Comparison of ENCODE assay signal across 8 cellular contexts in genomic region chr17:7651097-7651958, GRCh38. TPM values are rescaled to one million over a fixed set of nuclear protein-coding genes. Genes with fewer than 3 reads are reported as not detected.
A peak's percentile ranks its signal among the peaks of the same experiment; 100 is the strongest.
DNase-seq lines count a peak whose midpoint lies in the region; FAIRE-seq and TF ChIP-seq lines count a peak whose summit lies in the region.

No MANE protein-coding gene starts in this region.

- in situ Hi-C loops in astrocyte of the cerebellum (cut with HindIII; ENCODE audit: low sequenced_read_pairs) = no loop called here

- no peaks in the 10 kb centered on the region for H4K20me1 ChIP-seq in keratinocyte (ENCODE audit: control insufficient read depth, extremely low read depth, insufficient read depth, low read length)

- peak overlapping the region; percentile 71 for H3K4me2 ChIP-seq in keratinocyte (ENCODE audit: control insufficient read depth, extremely low read depth, insufficient read depth, low read depth, low read length)

- H3K9me1 ChIP-seq in keratinocyte (ENCODE audit: control insufficient read depth, extremely low read depth, insufficient read depth, low read length) = no peaks in the 10 kb centered on the region

- H3K27ac ChIP-seq in keratinocyte (ENCODE audit: control insufficient read depth, insufficient read depth, low read length) (no peak overlapping the region), stomach smooth muscle (ENCODE audit: low read length) (peak overlapping the region; percentile 24)

- DNase-seq in NCI-H146 (lab: John Stamatoyannopoulos, UW) (peak; percentile 35), NCI-H146 treated with DMSO at 0.1 percent for 48 hours (lab: John Stamatoyannopoulos, UW; ENCODE audit: unreplicated experiment) (no peak), astrocyte of the cerebellum (ENCODE audit: low read depth) (no peak), keratinocyte (ENCODE audit: low read depth, low spot score) (no peak), hepatic stellate cell (ENCODE audit: low spot score) (no peak), COLO829 (ENCODE audit: low spot score) (no peak), NOMO-1 treated with DMSO at 0.1 percent for 48 hours (lab: John Stamatoyannopoulos, UW; ENCODE audit: unreplicated experiment) (no peak)

- no peak for FAIRE-seq in keratinocyte (lab: Jason Lieb, UNC)

- H3K36me3 ChIP-seq in keratinocyte (ENCODE audit: control insufficient read depth in 2 of 2, extremely low read depth in 1 of 2, insufficient read depth in 2 of 2, low read length in 2 of 2) (no peaks in the 10 kb centered on the region), stomach smooth muscle (ENCODE audit: control insufficient read depth in 2 of 2, insufficient read depth in 2 of 2, low read length in 2 of 2) (no peaks in the 10 kb centered on the region)

- H3K9me3 ChIP-seq in keratinocyte (ENCODE audit: control insufficient read depth, low read depth, low read length) = no peaks in the 10 kb centered on the region
- H3K9me3 ChIP-seq in stomach smooth muscle (ENCODE audit: control insufficient read depth in 2 of 2, low read length in 2 of 2) = no peaks in the 10 kb centered on the region

- H3K4me3 ChIP-seq in astrocyte of the cerebellum (ENCODE audit: low read depth, low read length) (peak overlapping the region; percentile 34), keratinocyte (ENCODE audit: control insufficient read depth in 2 of 3, extremely low read depth in 1 of 3, insufficient read depth in 2 of 3, low read depth in 1 of 3, low read length in 3 of 3) (peak overlapping the region in 2 of 3 experiments; percentile 20 to 40), stomach smooth muscle (ENCODE audit: low read length in 2 of 2) (peak overlapping the region; percentile 66 to 74)

- H3K27me3 ChIP-seq in keratinocyte (ENCODE audit: control insufficient read depth, extremely low read depth, insufficient read depth, low read length) (peaks cover 45% of the 10 kb centered on the region), stomach smooth muscle (ENCODE audit: control insufficient read depth in 1 of 2, insufficient read depth in 2 of 2, low read length in 2 of 2) (peaks cover 9 to 21% of the 10 kb centered on the region in 2 donors)

- peaks cover 4% of the 10 kb centered on the region for H3K4me1 ChIP-seq in keratinocyte (ENCODE audit: control insufficient read depth, extremely low read depth, insufficient read depth, low read length)
- H3K4me1 ChIP-seq in stomach smooth muscle (ENCODE audit: control insufficient read depth, insufficient read depth, low read length) = peaks cover 20% of the 10 kb centered on the region

- no peaks in the 10 kb centered on the region for H3K79me2 ChIP-seq in keratinocyte (ENCODE audit: control insufficient read depth, insufficient read depth, low read length)

- dilution Hi-C loops in keratinocyte (cut with MboI; ENCODE audit: extremely low pct_ligation_motif_present, low sequenced_read_pairs) = no loop called here

- H2AFZ ChIP-seq in keratinocyte (ENCODE audit: control insufficient read depth, low read length) = no peak overlapping the region

- H3K9ac ChIP-seq in keratinocyte (ENCODE audit: control insufficient read depth, extremely low read depth, insufficient read depth, low read length) (no peak overlapping the region), stomach smooth muscle (ENCODE audit: low read length in 2 of 2) (peak overlapping the region; percentile 21 to 38)

- TF ChIP-seq CTCF in astrocyte of the cerebellum (IDR thresholded peaks at IDR 0.05; ENCODE audit: low read depth, low read length, missing control alignments) = no peak
- no peak for TF ChIP-seq CTCF in keratinocyte (optimal IDR thresholded peaks at IDR 0.05 in 1 of 3, IDR thresholded peaks at IDR 0.05 in 1 of 3, conservative IDR thresholded peaks at IDR 0.05 in 1 of 3; ENCODE audit: extremely low read depth in 1 of 3, insufficient read depth in 2 of 3, low read length in 3 of 3)

RNA-seq across cellular contexts. Expression of gene ATP1B2, which starts 0.6 kb away (rescaled TPM):
- not detected in 3 replicates for polyA plus RNA-seq in keratinocyte
- not detected for polyA plus RNA-seq in keratinocyte (2011; ENCODE audit: low read depth)
- polyA plus RNA-seq in keratinocyte (2011; cell fraction: cytosol; rRNA removed) = not detected in 2 replicates
- not detected in 2 replicates for polyA plus RNA-seq in keratinocyte (2011; cell fraction: nucleus; rRNA removed)
- not detected in 2 replicates for polyA plus RNA-seq in keratinocyte (2012; ENCODE audit: low replicate concordance)
- polyA minus RNA-seq in keratinocyte = not detected in 3 replicates
- not detected for polyA minus RNA-seq in keratinocyte (2011; cell fraction: cytosol; rRNA and poly(A)+ RNA removed)
- not detected in 2 replicates for polyA minus RNA-seq in keratinocyte (2011; cell fraction: nucleus; rRNA and poly(A)+ RNA removed)

RNA-seq across cellular contexts. Expression of gene SHBG, which starts 21.4 kb away (rescaled TPM):
- 0.14 to 0.44 TPM (median 0.23 TPM) in 3 replicates for polyA plus RNA-seq in keratinocyte
- not detected for polyA plus RNA-seq in keratinocyte (2011; ENCODE audit: low read depth)
- 0.12 and 0.17 TPM in 2 replicates for polyA plus RNA-seq in keratinocyte (2011; cell fraction: cytosol; rRNA removed)
- polyA plus RNA-seq in keratinocyte (2011; cell fraction: nucleus; rRNA removed) = 0.17 and 0.41 TPM in 2 replicates
- polyA plus RNA-seq in keratinocyte (2012; ENCODE audit: low replicate concordance) = 0.27 and 0.28 TPM in 2 replicates
- polyA minus RNA-seq in keratinocyte = not detected in 3 replicates
- not detected for polyA minus RNA-seq in keratinocyte (2011; cell fraction: cytosol; rRNA and poly(A)+ RNA removed)
- polyA minus RNA-seq in keratinocyte (2011; cell fraction: nucleus; rRNA and poly(A)+ RNA removed) = 0.63 TPM in 1 of 2 replicates, not detected in the other

RNA-seq across cellular contexts. Expression of gene SAT2, which starts 23.7 kb away (rescaled TPM):
- 23.5 to 26.9 TPM (median 25.8 TPM) in 3 replicates for polyA plus RNA-seq in keratinocyte
- 43.2 TPM for polyA plus RNA-seq in keratinocyte (2011; ENCODE audit: low read depth)
- 20.9 and 25.2 TPM in 2 replicates for polyA plus RNA-seq in keratinocyte (2011; cell fraction: cytosol; rRNA removed)
- 37.4 and 39.0 TPM in 2 replicates for polyA plus RNA-seq in keratinocyte (2011; cell fraction: nucleus; rRNA removed)
- polyA plus RNA-seq in keratinocyte (2012; ENCODE audit: low replicate concordance) = 41.1 and 68.2 TPM in 2 replicates
- 6.8 to 8.1 TPM (median 7.4 TPM) in 3 replicates for polyA minus RNA-seq in keratinocyte
- polyA minus RNA-seq in keratinocyte (2011; cell fraction: cytosol; rRNA and poly(A)+ RNA removed) = 7.1 TPM
- polyA minus RNA-seq in keratinocyte (2011; cell fraction: nucleus; rRNA and poly(A)+ RNA removed) = 3.7 and 5.3 TPM in 2 replicates

RNA-seq across cellular contexts. Expression of gene TP53, which starts 36.0 kb away (rescaled TPM):
- 14.3 to 60.6 TPM (median 22.0 TPM) in 3 replicates for polyA plus RNA-seq in keratinocyte
- polyA plus RNA-seq in keratinocyte (2011; ENCODE audit: low read depth) = 16.8 TPM
- polyA plus RNA-seq in keratinocyte (2011; cell fraction: cytosol; rRNA removed) = 35.0 and 36.1 TPM in 2 replicates
- polyA plus RNA-seq in keratinocyte (2011; cell fraction: nucleus; rRNA removed) = 36.5 and 39.6 TPM in 2 replicates
- 50.1 and 53.5 TPM in 2 replicates for polyA plus RNA-seq in keratinocyte (2012; ENCODE audit: low replicate concordance)
- polyA minus RNA-seq in keratinocyte = 25.2 to 92.7 TPM (median 31.7 TPM) in 3 replicates
- polyA minus RNA-seq in keratinocyte (2011; cell fraction: cytosol; rRNA and poly(A)+ RNA removed) = 33.6 TPM
- polyA minus RNA-seq in keratinocyte (2011; cell fraction: nucleus; rRNA and poly(A)+ RNA removed) = 12.7 and 25.4 TPM in 2 replicates

RNA-seq across cellular contexts. Expression of gene FXR2, which starts 36.6 kb away (rescaled TPM):
- polyA plus RNA-seq in keratinocyte = 30.6 to 44.3 TPM (median 32.2 TPM) in 3 replicates
- 18.0 TPM for polyA plus RNA-seq in keratinocyte (2011; ENCODE audit: low read depth)
- 30.5 and 40.9 TPM in 2 replicates for polyA plus RNA-seq in keratinocyte (2011; cell fraction: cytosol; rRNA removed)
- 54.7 and 71.5 TPM in 2 replicates for polyA plus RNA-seq in keratinocyte (2011; cell fraction: nucleus; rRNA removed)
- polyA plus RNA-seq in keratinocyte (2012; ENCODE audit: low replicate concordance) = 27.7 and 31.6 TPM in 2 replicates
- polyA minus RNA-seq in keratinocyte = 30.3 to 82.2 TPM (median 47.0 TPM) in 3 replicates
- polyA minus RNA-seq in keratinocyte (2011; cell fraction: cytosol; rRNA and poly(A)+ RNA removed) = 51.0 TPM
- 21.5 and 22.6 TPM in 2 replicates for polyA minus RNA-seq in keratinocyte (2011; cell fraction: nucleus; rRNA and poly(A)+ RNA removed)
